Comparison of ENCODE assay signal across 21 cellular contexts in the genomic region with DNA sequence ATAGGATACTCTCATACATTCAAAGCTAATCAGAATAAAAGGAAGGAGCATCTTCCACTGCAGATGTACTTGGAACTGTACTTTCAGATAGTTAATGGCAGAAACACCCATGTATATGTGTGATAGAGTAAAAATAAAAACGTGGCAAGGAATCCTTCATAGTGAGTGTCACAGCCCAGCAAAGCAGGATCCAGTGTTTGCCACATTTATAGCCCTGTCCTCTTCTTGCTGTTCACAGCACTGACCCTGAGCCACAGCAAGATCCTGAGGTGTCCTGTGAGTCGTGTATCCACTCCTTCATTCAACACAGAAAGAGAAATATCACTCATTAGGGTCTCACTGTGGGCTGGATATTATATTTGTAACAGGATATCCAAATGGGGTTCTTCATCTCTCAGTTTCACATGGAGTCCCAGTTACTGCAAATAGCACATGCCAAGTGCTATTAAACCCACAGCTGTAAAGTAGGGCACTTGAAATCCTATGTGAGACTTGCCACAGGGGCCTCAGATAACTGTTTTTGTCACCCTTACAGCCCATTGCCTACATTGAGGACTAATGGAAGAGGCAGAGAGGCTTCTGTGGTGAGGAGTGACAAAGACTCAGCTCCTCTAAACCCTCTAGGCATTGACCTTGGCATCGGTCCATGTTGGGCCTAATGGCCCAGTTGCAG. TPM values are rescaled to one million over a fixed set of nuclear protein-coding genes. Genes with fewer than 3 reads are reported as not detected.
"Had no signal": no experiment of that assay in that cellular context is flagged by ENCODE, and none has a peak within 500 bp of the region (broad histone marks: within the 10 kb centered on the region; RNA-seq: fewer than 3 reads in every experiment).

No MANE protein-coding gene starts in this region.

- H3K4me3 ChIP-seq: left lung, pancreas, sigmoid colon, spleen, thoracic aorta, upper lobe of left lung had no signal

- ATAC-seq: activated CD4-positive, CD25-positive, alpha-beta regulatory T cell treated with anti-CD3 and anti-CD28 coated beads, Interleukin-2, amount 50 U/mL, for 24 hours; activated T-cell treated with anti-CD3 and anti-CD28 coated beads, Interleukin-2, amount 50 U/mL, for 72 hours; left lung; natural killer cell; pancreas; stimulated activated memory B cell treated with anti-CD40 and anti-IgM and Interleukin-4, amounts not matched to agents 10 μg/mL and 1 μg/mL and 100 μg/mL, for 72 hours had no signal

- H3K4me1 ChIP-seq: left lung, pancreas, sigmoid colon, spleen had no signal

- DNase-seq: activated CD8-positive, alpha-beta memory T cell treated with anti-CD3 and anti-CD28 coated beads for 24 hours; activated effector memory CD4-positive, alpha-beta T cell treated with anti-CD3 and anti-CD28 coated beads, Interleukin-2, amount 50 U/mL, for 16 hours; activated naive CD4-positive, alpha-beta T cell treated with anti-CD3 and anti-CD28 coated beads, Interleukin-2, amount 50 U/mL, for 16 hours; activated T-cell treated with anti-CD3 and anti-CD28 coated beads, Interleukin-2, amount 50 U/mL, for 72 hours; aorta; brain microvascular endothelial cell; cerebellar nuclear complex; effector CD4-positive, alpha-beta T cell; hypothalamus; islet precursor cell; left lung; natural killer cell; pancreas; sigmoid colon; spleen; stimulated activated CD4-positive, alpha-beta T cell treated with anti-CD3 and anti-CD28 coated beads, Interleukin-4, amount 100 ng/mL, for 4 hours; upper lobe of left lung had no signal

- H3K27me3 ChIP-seq: brain microvascular endothelial cell, left lung, neutrophil, pancreas, sigmoid colon, spleen, upper lobe of left lung had no signal

- H3K9me3 ChIP-seq: neutrophil, pancreas, sigmoid colon, thoracic aorta had no signal

- H3K27ac ChIP-seq: brain microvascular endothelial cell, left lung, neutrophil, pancreas, sigmoid colon, spleen, thoracic aorta, upper lobe of left lung had no signal

RNA-seq across cellular contexts. Expression of gene CYP2J2, which starts 41.3 kb away (rescaled TPM):
- total RNA-seq: thoracic aorta had no signal
